9 cellular contexts compared by ENCODE assay signal in the genomic region with DNA sequence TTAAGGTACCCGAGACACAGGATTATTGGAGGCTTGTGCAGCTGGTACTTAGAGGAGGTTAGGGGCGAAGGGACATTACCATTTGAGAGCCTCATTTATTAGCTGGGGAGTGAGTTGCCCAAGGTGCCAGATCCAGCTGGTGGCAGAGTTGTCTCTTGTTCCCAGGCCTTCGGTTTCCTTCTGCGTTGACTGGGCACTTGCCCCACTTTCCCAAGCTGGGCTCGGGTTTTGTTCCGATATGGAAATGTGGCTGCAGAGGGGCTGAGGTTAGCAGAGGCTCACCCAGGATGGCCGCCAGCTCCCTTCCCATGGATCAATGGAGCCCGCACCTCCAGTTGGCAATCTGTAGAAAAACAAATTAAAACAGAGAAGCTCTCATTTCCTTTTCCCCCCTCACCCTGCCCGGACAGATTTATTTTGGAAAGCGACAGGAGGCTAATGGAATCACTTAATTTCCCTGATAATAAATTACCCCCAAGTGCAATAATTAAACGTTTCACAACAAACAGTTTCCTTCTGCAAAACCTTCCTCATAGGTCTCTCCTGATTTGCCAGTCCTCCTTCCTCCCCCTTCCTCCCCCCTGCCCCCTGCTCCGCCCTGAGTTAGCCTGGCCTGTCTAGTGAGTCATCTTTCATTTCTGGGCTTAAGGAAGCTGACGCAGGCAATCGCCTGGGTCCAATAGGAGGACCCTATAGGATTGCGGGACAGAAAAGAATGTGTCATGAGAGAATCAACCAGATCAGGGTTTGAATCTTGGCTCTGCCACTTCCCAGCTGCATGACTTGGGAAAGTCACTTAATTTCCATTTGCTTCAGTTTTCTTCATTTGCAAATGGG. TPM values are rescaled to one million over a fixed set of nuclear protein-coding genes. Genes with fewer than 3 reads are reported as not detected.
A peak's percentile ranks its signal among the peaks of the same experiment; 100 is the strongest.
DNase-seq lines count a peak whose midpoint lies in the region; ATAC-seq, FAIRE-seq and TF ChIP-seq lines count a peak whose summit lies in the region.
"Had no signal": no experiment of that assay in that cellular context is flagged by ENCODE, and none has a peak within 500 bp of the region (broad histone marks: within the 10 kb centered on the region; RNA-seq: fewer than 3 reads in every experiment).

No MANE protein-coding gene starts in this region.

- H3K4me1 ChIP-seq in endodermal cell (ENCODE audit: control insufficient read depth, insufficient read depth, low read length), result peaks cover 5% of the 10 kb centered on the region
- peaks cover 0 to 10% (median 0%) of the 10 kb centered on the region in 3 donors for H3K4me1 ChIP-seq in pancreas

- ATAC-seq in pancreas, result peak; percentile 76 to 92 (median 84)
- no peak for ATAC-seq in activated T-cell treated with anti-CD3 and anti-CD28 coated beads, Interleukin-2, amount 50 U/mL, for 4 hours

- H3K9me3 ChIP-seq in endodermal cell (ENCODE audit: control insufficient read depth, low read length), result no peaks in the 10 kb centered on the region
- no peaks in the 10 kb centered on the region for H3K9me3 ChIP-seq in pancreas

- H3K4me3 Mint-ChIP-seq in endodermal cell, result no peak overlapping the region
- no peak overlapping the region for H3K4me3 Mint-ChIP-seq in activated T-cell treated with anti-CD3 and anti-CD28 coated beads, Interleukin-2, amount 50 U/mL, for 4 hours

- H3K4me1 Mint-ChIP-seq in endodermal cell, result peaks cover 25% of the 10 kb centered on the region
- H3K4me1 Mint-ChIP-seq in activated T-cell treated with anti-CD3 and anti-CD28 coated beads, Interleukin-2, amount 50 U/mL, for 4 hours (ENCODE audit: low read depth), result no peaks in the 10 kb centered on the region

- no peak for FAIRE-seq in pancreas (lab: Jason Lieb, UNC)

- intact Hi-C loops in pancreas (cut with DNase I), result no loop called here

- peaks cover 21% of the 10 kb centered on the region for H3K27me3 Mint-ChIP-seq in endodermal cell (ENCODE audit: insufficient read depth)
- peaks cover 6% of the 10 kb centered on the region for H3K27me3 Mint-ChIP-seq in activated T-cell treated with anti-CD3 and anti-CD28 coated beads, Interleukin-2, amount 50 U/mL, for 4 hours (ENCODE audit: low read depth)

- H3K4me3 ChIP-seq in endodermal cell (ENCODE audit: low read length) (no peak overlapping the region), pancreas (no peak overlapping the region)

- H3K27ac Mint-ChIP-seq in endodermal cell, result no peak overlapping the region

- H3K27ac ChIP-seq in endodermal cell (ENCODE audit: low read depth, low read length), result no peak overlapping the region
- H3K27ac ChIP-seq in pancreas, result peak overlapping the region; percentile 30 to 69 (median 54)

- 78 to 81% methylated on average over 9 to 15 of the region's 15 CpGs for WGBS in endodermal cell (ENCODE audit: insufficient coverage in 1 of 2, insufficient read length in 1 of 2), 2 experiments
- WGBS in pancreas, 2 donors, result 56 to 61% methylated on average over 15 of the region's 15 CpGs

- H3K27me3 ChIP-seq in endodermal cell (ENCODE audit: control insufficient read depth, insufficient read depth, low read length, poor library complexity, severe bottlenecking) (peaks cover 11% of the 10 kb centered on the region), pancreas (no peaks in the 10 kb centered on the region)

- H3K36me3 ChIP-seq in endodermal cell (ENCODE audit: control insufficient read depth, insufficient read depth, low read length) (no peaks in the 10 kb centered on the region), pancreas (no peaks in the 10 kb centered on the region)

- H3K9ac ChIP-seq in endodermal cell (ENCODE audit: extremely low read depth, low read length, poor library complexity, severe bottlenecking), result no peak overlapping the region

- TF ChIP-seq CTCF in endodermal cell (conservative IDR thresholded peaks at IDR 0.05), result no peak
- no peak for TF ChIP-seq CTCF in pancreas (IDR thresholded peaks at IDR 0.05)

- H3K9me3 Mint-ChIP-seq in endodermal cell, result peaks cover 5% of the 10 kb centered on the region
- no peaks in the 10 kb centered on the region for H3K9me3 Mint-ChIP-seq in activated T-cell treated with anti-CD3 and anti-CD28 coated beads, Interleukin-2, amount 50 U/mL, for 4 hours

- DNase-seq in ELR (ENCODE audit: low read depth), result peak; percentile 53
- DNase-seq in NCI-H446 treated with DMSO at 0.1 percent for 48 hours (lab: John Stamatoyannopoulos, UW), result peak; percentile 66
- peak; percentile 50 for DNase-seq in endodermal cell
- DNase-seq in pancreas, result peak in 3 of 6 donors; percentile 49 to 66 (median 65)
- DNase-seq in SKM-1 treated with dmso at 0.1 percent for 144 hours (lab: John Stamatoyannopoulos, UW; ENCODE audit: unreplicated experiment), result no peak
- no peak for DNase-seq in NCI-H1048 (lab: John Stamatoyannopoulos, UW)
- no peak for DNase-seq in stimulated activated naive CD4-positive, alpha-beta T cell (lab: John Stamatoyannopoulos, UW)
- no peak for DNase-seq in activated T-cell treated with anti-CD3 and anti-CD28 coated beads, Interleukin-2, amount 50 U/mL, for 4 hours
- DNase-seq: activated CD8-positive, alpha-beta memory T cell treated with anti-CD3 and anti-CD28 coated beads, Interleukin-2, amount 50 U/mL, for 4 hours had no signal

- H3K36me3 Mint-ChIP-seq in endodermal cell (ENCODE audit: low read depth), result no peaks in the 10 kb centered on the region
- no peaks in the 10 kb centered on the region for H3K36me3 Mint-ChIP-seq in activated T-cell treated with anti-CD3 and anti-CD28 coated beads, Interleukin-2, amount 50 U/mL, for 4 hours (ENCODE audit: insufficient read depth)

RNA-seq across cellular contexts. Expression of gene ADRA2A, which starts 51.7 kb away (rescaled TPM):
- total RNA-seq in endodermal cell (under 1 TPM in 1 of 2 donors, not detected in 1; 0.13 TPM), pancreas (10 to 100 TPM; 12.6 to 40.7 (median 27.1) TPM)
- 0.53 TPM for polyA plus RNA-seq in endodermal cell (2013, experiment 1 of 2)
- 0.87 TPM for polyA plus RNA-seq in endodermal cell (2013, experiment 2 of 2)
- 10 to 100 TPM; 15.0 to 42.3 TPM for polyA plus RNA-seq in pancreas
- total RNA-seq in activated T-cell treated with anti-CD3 and anti-CD28 coated beads, Interleukin-2, amount 50 U/mL, for 4 hours, result under 1 TPM; 0.05 to 0.10 (median 0.05) TPM

Comparison
In these comparisons a context has a peak if more than half of its experiments do, and no peak if none do; other contexts are left out.
1. DNase-seq: peak in ELR (single experiment), NCI-H446 treated with DMSO at 0.1 percent for 48 hours (single experiment) and endodermal cell (single experiment); none in SKM-1 treated with dmso at 0.1 percent for 144 hours (single experiment), NCI-H1048 (single experiment), stimulated activated naive CD4-positive, alpha-beta T cell (0 of 6) and activated T-cell treated with anti-CD3 and anti-CD28 coated beads, Interleukin-2, amount 50 U/mL, for 4 hours (single experiment).
2. ATAC-seq: peak in pancreas (4 of 4); none in activated T-cell treated with anti-CD3 and anti-CD28 coated beads, Interleukin-2, amount 50 U/mL, for 4 hours (0 of 2).
3. RNA of gene ADRA2A, which starts 51.7 kb away (total RNA-seq): 12.6 to 40.7 TPM in pancreas; 0.13 TPM in endodermal cell and 0.05 to 0.10 TPM in activated T-cell treated with anti-CD3 and anti-CD28 coated beads, Interleukin-2, amount 50 U/mL, for 4 hours; every median in the first group is over 10 times any median in the second.